In genomic region chr2:64860321-64860751, GRCh38 we compare ENCODE assay signal across 8 cellular contexts.
DNase-seq lines count a peak whose midpoint lies in the region; ATAC-seq and TF ChIP-seq lines count a peak whose summit lies in the region.

No MANE protein-coding gene starts in this region.

- TF ChIP-seq EP300 in Ishikawa (IDR thresholded peaks at IDR 0.05; ENCODE audit: borderline replicate concordance), result no peak

- H3K4me3 ChIP-seq in esophagus (ENCODE audit: low read depth in 1 of 2, low read length in 2 of 2) (no peak overlapping the region), subcutaneous abdominal adipose tissue (ENCODE audit: low read depth in 1 of 5, low read length in 5 of 5) (peak overlapping the region in 4 of 5 donors; percentile 50 to 64 (median 60)), lower leg skin (ENCODE audit: low read depth, poor library complexity, severe bottlenecking) (no peak overlapping the region)

- no peaks in the 10 kb centered on the region for H3K27me3 ChIP-seq in esophagus (ENCODE audit: control insufficient read depth in 1 of 2, insufficient read depth in 2 of 2, low read length in 2 of 2)
- no peaks in the 10 kb centered on the region for H3K27me3 ChIP-seq in subcutaneous abdominal adipose tissue (ENCODE audit: control insufficient read depth in 5 of 5, insufficient read depth in 4 of 5, low read length in 5 of 5)

- no peak for TF ChIP-seq CTCF in lower leg skin (IDR thresholded peaks at IDR 0.05)

- TF ChIP-seq POLR2A in GM19099 (IDR thresholded peaks at IDR 0.05; ENCODE audit: extremely low read depth, insufficient read length, low read depth) (peak; percentile 37), lower leg skin (IDR thresholded peaks at IDR 0.05) (no peak)

- H3K27ac ChIP-seq in esophagus (ENCODE audit: low read depth in 2 of 2, low read length in 1 of 2) (peak overlapping the region; percentile 89 to 96), subcutaneous abdominal adipose tissue (ENCODE audit: low read depth, low read length) (peak overlapping the region; percentile 92)

- H3K9ac ChIP-seq in subcutaneous abdominal adipose tissue (ENCODE audit: low read length in 5 of 5), result peak overlapping the region in 3 of 5 donors; percentile 53 to 78 (median 72)

- H3K4me1 ChIP-seq in esophagus (ENCODE audit: control insufficient read depth in 2 of 2, insufficient read depth in 2 of 2, low read length in 1 of 2), result peaks cover 7 to 15% of the 10 kb centered on the region in 2 donors
- H3K4me1 ChIP-seq in subcutaneous abdominal adipose tissue (ENCODE audit: control insufficient read depth in 5 of 5, insufficient read depth in 5 of 5, low read length in 5 of 5), result peaks cover 17 to 60% (median 45%) of the 10 kb centered on the region in 5 donors

- DNase-seq in lower leg skin (ENCODE audit: low spot score in 2 of 2) (no peak), EL (no peak)
- DNase-seq in activated CD8-positive, alpha-beta memory T cell treated with anti-CD3 and anti-CD28 coated beads, Interleukin-2, amount 50 U/mL, for 4 hours, result no peak

- 75 to 84% methylated on average over 8 to 9 of the region's 9 CpGs for WGBS in esophagus, 2 donors
- WGBS in lower leg skin, 2 donors, result 77 to 81% methylated on average over 9 of the region's 9 CpGs

- ATAC-seq in GM18520 (IDR thresholded peaks at IDR 0.05; ENCODE audit: unreplicated experiment), result no peak

- H3K36me3 ChIP-seq in esophagus (ENCODE audit: control insufficient read depth in 2 of 2, insufficient read depth in 2 of 2, low read length in 1 of 2), result no peaks in the 10 kb centered on the region
- no peaks in the 10 kb centered on the region for H3K36me3 ChIP-seq in subcutaneous abdominal adipose tissue (ENCODE audit: control insufficient read depth in 5 of 5, insufficient read depth in 5 of 5, low read length in 5 of 5)

- TF ChIP-seq RAD21 in Ishikawa (IDR thresholded peaks at IDR 0.05; ENCODE audit: low read depth), result no peak

- intact Hi-C loops in lower leg skin (cut with DNase I; ENCODE audit: low total_unique reads), result loop anchor here (10.0 kb wide), 1 partner anchor 526 kb away; no protein-coding TSS in a partner anchor

- H3K9me3 ChIP-seq in esophagus (ENCODE audit: control insufficient read depth in 2 of 2, insufficient read depth in 1 of 2, low read depth in 1 of 2, low read length in 1 of 2), result no peaks in the 10 kb centered on the region
- H3K9me3 ChIP-seq in subcutaneous abdominal adipose tissue (ENCODE audit: control insufficient read depth in 5 of 5, low read length in 5 of 5), result peaks cover 0 to 4% (median 0%) of the 10 kb centered on the region in 5 donors

TF ChIP-seq in Ishikawa, 13 proteins besides CTCF, POLR2A, EP300 and RAD21:
- TF ChIP-seq ZBTB7A (IDR thresholded peaks at IDR 0.05; ENCODE audit: low read depth) (no peak), EGR1 (IDR thresholded peaks at IDR 0.05) (0 out of 2 replicates have a peak, but pooled peaks have one; percentile 8), NFIC (IDR thresholded peaks at IDR 0.05) (no peak)

Comparison
In these comparisons a context has a peak if more than half of its experiments do, and no peak if none do; other contexts are left out.
1. H3K4me3 ChIP-seq: peak in subcutaneous abdominal adipose tissue (4 of 5); none in esophagus (0 of 2) and lower leg skin (single experiment).